ENCODE assay signal across 9 cellular contexts in genomic region chr13:99981115-99982020, GRCh38. TPM values are rescaled to one million over a fixed set of nuclear protein-coding genes. Genes with fewer than 3 reads are reported as not detected.
DNase-seq lines count a peak whose midpoint lies in the region; ATAC-seq and TF ChIP-seq lines count a peak whose summit lies in the region.
"Had no signal": no experiment of that assay in that cellular context is flagged by ENCODE, and none has a peak within 500 bp of the region (broad histone marks: within the 10 kb centered on the region; RNA-seq: fewer than 3 reads in every experiment).

Gene ZIC2 (plus strand): TSS chr13:99981784. CDS start chr13:99982065, 281 bp downstream.

- no peak for ATAC-seq in GM21528 (IDR thresholded peaks at IDR 0.05; ENCODE audit: low FRiP score, unreplicated experiment)
- ATAC-seq in omental fat pad (ENCODE audit: low FRiP score) = no peak
- no peak for ATAC-seq in GM21737 (IDR thresholded peaks at IDR 0.05; ENCODE audit: unreplicated experiment)

- no peak within 1 kb of the TSS for H3K27ac Mint-ChIP-seq in neural crest cell (ENCODE audit: unreplicated experiment)

- 0 out of 2 replicates have a peak within 1 kb of the TSS, but pooled peaks have one; percentile 9 for H3K9ac ChIP-seq in Karpas-422 (ENCODE audit: low read length)

- H2AFZ ChIP-seq in Karpas-422 (ENCODE audit: low read length) = no peak within 1 kb of the TSS

- no peaks in the 10 kb centered on the region for H4K20me1 ChIP-seq in Karpas-422 (ENCODE audit: insufficient read depth, low read depth, low read length)

- no peaks in the 10 kb centered on the region for H3K9me3 Mint-ChIP-seq in neural crest cell

- H3K27me3 ChIP-seq in Karpas-422 (ENCODE audit: low read length) = no peaks in the 10 kb centered on the region
- H3K27me3 ChIP-seq in esophagus muscularis mucosa = peaks cover 36 to 100% (median 91%) of the 10 kb centered on the region in 4 donors

- TF ChIP-seq CTCF in esophagus muscularis mucosa (IDR thresholded peaks at IDR 0.05) = no peak
- no peak for TF ChIP-seq CTCF in neural crest cell (conservative IDR thresholded peaks at IDR 0.05)
- TF ChIP-seq CTCF in omental fat pad (IDR thresholded peaks at IDR 0.05) = no peak

- no peaks in the 10 kb centered on the region for H3K4me1 ChIP-seq in Karpas-422 (ENCODE audit: low read length)
- peaks cover 33 to 68% (median 59%) of the 10 kb centered on the region in 4 donors for H3K4me1 ChIP-seq in esophagus muscularis mucosa

- no peaks in the 10 kb centered on the region for H3K79me2 ChIP-seq in Karpas-422 (ENCODE audit: low read length)

- no peak for TF ChIP-seq POLR2A in esophagus muscularis mucosa (IDR thresholded peaks at IDR 0.05; ENCODE audit: low read depth)

- peak within 1 kb of the TSS; percentile 53 for H3K4me2 ChIP-seq in Karpas-422 (ENCODE audit: low read depth, low read length, poor library complexity, severe bottlenecking)

- peaks cover 75% of the 10 kb centered on the region for H3K27me3 Mint-ChIP-seq in neural crest cell (ENCODE audit: low read depth)

- H3K9me2 ChIP-seq in Karpas-422 (replicated peaks; ENCODE audit: insufficient read depth, low read length) = no peaks in the 10 kb centered on the region

- H3K4me1 Mint-ChIP-seq in neural crest cell = peaks cover 44% of the 10 kb centered on the region

- peaks cover 12% of the 10 kb centered on the region for H3K36me3 Mint-ChIP-seq in neural crest cell (ENCODE audit: low read depth)

- H3K9me3 ChIP-seq in Karpas-422 (ENCODE audit: low read length) (no peaks in the 10 kb centered on the region), esophagus muscularis mucosa (no peaks in the 10 kb centered on the region)

- H3K4me3 ChIP-seq in Karpas-422 (ENCODE audit: low read length) = peak within 1 kb of the TSS; percentile 47; the same call in 1 of the 2 replicates
- H3K4me3 ChIP-seq in esophagus muscularis mucosa = peak within 1 kb of the TSS; percentile 50 to 63 (median 52)

- DNase-seq in Daoy (ENCODE audit: low read depth) = peak; percentile 85
- no peak for DNase-seq in Karpas-422
- DNase-seq in T1000 (lab: John Stamatoyannopoulos, UW) = peak; percentile 49
- no peak for DNase-seq in esophagus muscularis mucosa (ENCODE audit: extremely low spot score)
- DNase-seq in neural crest cell (ENCODE audit: low read depth, low spot score) = no peak
- no peak for DNase-seq in omental fat pad (ENCODE audit: low spot score)

- TF ChIP-seq EP300 in esophagus muscularis mucosa (IDR thresholded peaks at IDR 0.05) = no peak

- intact Hi-C loops in esophagus muscularis mucosa (cut with DNase I) = loop anchor here (10.0 kb wide), 1 partner anchor 103 kb away; the partner anchor contains the start of gene PCCA

- no peak within 1 kb of the TSS for H3K27ac ChIP-seq in Karpas-422 (ENCODE audit: low read length)
- no peak within 1 kb of the TSS for H3K27ac ChIP-seq in esophagus muscularis mucosa (replicated peaks in 1 of 4)

- H3K4me3 Mint-ChIP-seq in neural crest cell = peak within 1 kb of the TSS; percentile 93

- 2% methylated on average over 14 of the region's 120 CpGs for WGBS in esophagus muscularis mucosa

- no peaks in the 10 kb centered on the region for H3K36me3 ChIP-seq in Karpas-422 (ENCODE audit: insufficient read depth, low read length)
- H3K36me3 ChIP-seq in esophagus muscularis mucosa = no peaks in the 10 kb centered on the region

RNA-seq across cellular contexts. Expression of gene ZIC2, which starts in this region (rescaled TPM):
- total RNA-seq in Daoy (2014; rRNA removed; shearing (Covaris generic)) = 1.7 and 10.9 TPM in 2 replicates
- total RNA-seq in Karpas-422 (2014; rRNA removed; shearing (Covaris generic); ENCODE audit: low replicate concordance) = not detected in 2 replicates
- total RNA-seq in esophagus muscularis mucosa = not detected
- 48.6 and 55.3 TPM in 2 replicates for total RNA-seq in neural crest cell
- not detected for total RNA-seq in omental fat pad
- total RNA-seq: activated CD8-positive, alpha-beta memory T cell treated with anti-CD3 and anti-CD28 coated beads for 36 hours had no signal

Comparison
In these comparisons a context has a peak if more than half of its experiments do, and no peak if none do; other contexts are left out.
1. DNase-seq: peak in Daoy (single experiment) and T1000 (single experiment); none in Karpas-422 (single experiment), esophagus muscularis mucosa (single experiment), neural crest cell (single experiment) and omental fat pad (single experiment).